Comparison of ENCODE assay signal across 10 cellular contexts in the genomic region with DNA sequence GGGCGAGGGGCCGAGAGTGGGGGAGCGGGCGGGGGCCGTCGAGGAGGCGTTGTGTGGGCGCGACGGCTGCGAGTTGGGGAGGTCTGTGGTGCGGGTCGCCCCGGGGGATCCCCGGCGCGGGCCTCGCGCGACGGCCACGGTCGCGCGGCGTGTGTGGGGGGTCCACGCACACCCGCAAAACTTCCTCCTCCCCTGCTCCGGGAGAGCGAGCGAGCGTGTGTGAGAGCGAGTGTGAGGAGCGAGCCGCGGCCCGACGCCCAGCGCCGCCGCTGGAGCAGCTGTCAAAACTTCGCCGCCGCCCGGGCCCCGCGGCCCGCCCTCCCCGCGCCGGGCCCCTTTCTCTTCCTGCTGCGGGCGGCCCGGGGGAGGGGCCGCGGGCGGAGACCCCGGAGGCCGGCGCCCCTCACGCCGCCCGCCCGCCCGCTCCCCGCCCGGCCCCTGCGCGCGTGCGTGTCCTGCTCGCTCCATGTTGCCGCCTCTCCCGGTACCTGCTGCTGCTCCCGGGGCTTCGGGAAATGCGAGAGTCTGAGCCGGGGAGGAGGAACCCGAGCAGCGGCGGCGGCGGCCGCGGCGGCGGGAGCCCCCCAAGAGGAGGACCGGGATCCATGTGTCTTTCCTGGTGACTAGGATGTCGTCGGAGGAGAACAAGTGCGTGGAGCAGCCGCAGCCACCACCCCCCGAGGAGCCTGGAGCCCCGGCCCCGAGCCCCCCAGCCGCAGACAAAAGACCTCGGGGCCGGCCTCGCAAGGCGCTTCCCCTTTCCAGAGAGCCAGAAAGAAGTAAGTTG. TPM values are rescaled to one million over a fixed set of nuclear protein-coding genes. Genes with fewer than 3 reads are reported as not detected.
DNase-seq lines count a peak whose midpoint lies in the region; ATAC-seq and TF ChIP-seq lines count a peak whose summit lies in the region.
"Had no signal": no experiment of that assay in that cellular context is flagged by ENCODE, and none has a peak within 500 bp of the region (broad histone marks: within the 10 kb centered on the region; RNA-seq: fewer than 3 reads in every experiment).

No MANE protein-coding gene starts in this region.

- peak overlapping the region; percentile 74 for H3K4me3 ChIP-seq in SK-N-MC
- H3K4me3 ChIP-seq in brain microvascular endothelial cell (ENCODE audit: low read depth, low read length), result no peak overlapping the region

- peaks cover 5% of the 10 kb centered on the region for H3K36me3 Mint-ChIP-seq in progenitor cell of endocrine pancreas (ENCODE audit: insufficient read depth)

- ATAC-seq in foreskin keratinocyte (peak; percentile 48), GM18867 (IDR thresholded peaks at IDR 0.05; ENCODE audit: unreplicated experiment) (no peak)
- ATAC-seq: PC-3 had no signal

- H3K4me1 ChIP-seq in foreskin keratinocyte, result peaks cover 6% of the 10 kb centered on the region

- no peak for TF ChIP-seq CTCF in foreskin keratinocyte (conservative IDR thresholded peaks at IDR 0.05)
- no peak for TF ChIP-seq CTCF in brain microvascular endothelial cell (IDR thresholded peaks at IDR 0.05; ENCODE audit: low read depth, low read length, missing control alignments)
- TF ChIP-seq CTCF in progenitor cell of endocrine pancreas (IDR thresholded peaks at IDR 0.05; ENCODE audit: unreplicated experiment), result no peak

- no peaks in the 10 kb centered on the region for H3K36me3 ChIP-seq in SK-N-MC (ENCODE audit: insufficient read depth, low read length)
- H3K36me3 ChIP-seq in brain microvascular endothelial cell (replicated peaks), result no peaks in the 10 kb centered on the region

- no peak overlapping the region for H3K27ac ChIP-seq in SK-N-MC
- H3K27ac ChIP-seq in foreskin keratinocyte, result no peak overlapping the region
- no peak overlapping the region for H3K27ac ChIP-seq in brain microvascular endothelial cell

- H3K27me3 Mint-ChIP-seq in progenitor cell of endocrine pancreas, result no peaks in the 10 kb centered on the region

- H3K9ac ChIP-seq in SK-N-MC (ENCODE audit: insufficient read length), result peak overlapping the region; percentile 57

- in situ Hi-C loops in brain microvascular endothelial cell (cut with HindIII; ENCODE audit: low pct_ligation_motif_present, low sequenced_read_pairs), result no loop called here

- H3K9me3 ChIP-seq in SK-N-MC (ENCODE audit: low read depth, low read length), result no peaks in the 10 kb centered on the region

- no peak overlapping the region for H3K4me3 Mint-ChIP-seq in progenitor cell of endocrine pancreas (ENCODE audit: low read depth)

- DNase-seq in CD1c-positive myeloid dendritic cell (ENCODE audit: extremely low spot score) (peak; percentile 33), SK-N-MC (ENCODE audit: low read depth, low spot score) (no peak), foreskin keratinocyte (peak in 1 of 2 donors; percentile 29), retina (peak; percentile 68), brain microvascular endothelial cell (no peak), A172 (ENCODE audit: low spot score) (no peak), progenitor cell of endocrine pancreas (ENCODE audit: low spot score, unreplicated experiment) (no peak)
- DNase-seq: activated effector memory CD4-positive, alpha-beta T cell treated with Interleukin-2 at 50 U/mL for 16 hours; PC-3 had no signal

- H3K9me3 Mint-ChIP-seq in progenitor cell of endocrine pancreas (ENCODE audit: low read depth), result peaks cover 16% of the 10 kb centered on the region

- H3K27ac Mint-ChIP-seq in progenitor cell of endocrine pancreas, result no peak overlapping the region

- H3K27me3 ChIP-seq in foreskin keratinocyte, result peaks cover 9% of the 10 kb centered on the region
- H3K27me3 ChIP-seq in brain microvascular endothelial cell (replicated peaks), result peaks cover 10% of the 10 kb centered on the region

- H3K4me1 Mint-ChIP-seq in progenitor cell of endocrine pancreas (ENCODE audit: low read depth), result no peaks in the 10 kb centered on the region

RNA-seq across cellular contexts. Expression of a gene that starts 9.0 kb away (rescaled TPM):
- total RNA-seq in foreskin keratinocyte, result not detected in 2 replicates
- polyA plus RNA-seq in foreskin keratinocyte, result not detected in 2 replicates
- total RNA-seq in A172 (2014; rRNA removed; shearing (Covaris generic)), result not detected in 2 replicates
- not detected in 2 replicates for total RNA-seq in progenitor cell of endocrine pancreas
- total RNA-seq: PC-3 had no signal

Comparison
In these comparisons a context has a peak if more than half of its experiments do, and no peak if none do; other contexts are left out.
1. DNase-seq: peak in CD1c-positive myeloid dendritic cell (single experiment) and retina (single experiment); none in SK-N-MC (single experiment), brain microvascular endothelial cell (single experiment), A172 (single experiment) and progenitor cell of endocrine pancreas (single experiment).